ENCODE assay signal across 13 cellular contexts in the genomic region with DNA sequence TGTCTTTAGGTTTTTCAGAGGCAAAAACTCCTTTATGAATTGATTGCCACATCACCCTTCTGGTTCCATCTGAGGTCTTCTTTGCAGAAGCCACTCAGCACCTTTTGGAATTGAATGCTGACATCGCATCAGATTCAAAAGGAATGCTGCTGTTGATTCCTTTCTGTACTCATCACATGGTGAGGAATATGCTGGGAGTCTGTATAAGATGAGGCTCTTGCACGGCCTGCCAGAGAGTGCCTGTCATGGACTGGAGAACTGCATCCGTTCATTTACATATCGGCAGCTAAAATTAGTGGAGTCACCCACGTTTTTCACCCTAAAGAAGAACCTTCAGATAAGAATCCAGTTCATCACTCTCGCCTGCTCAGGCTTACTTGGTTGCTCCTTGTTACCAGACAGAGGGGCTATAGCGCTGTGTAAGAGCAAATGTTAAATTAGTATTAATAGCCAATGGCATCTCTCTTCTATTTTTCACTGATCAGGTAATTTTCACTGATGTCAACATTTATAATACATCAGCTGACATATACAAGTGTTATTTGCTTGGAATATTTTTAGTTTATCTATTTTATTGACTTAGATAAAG. TPM values are rescaled to one million over a fixed set of nuclear protein-coding genes. Genes with fewer than 3 reads are reported as not detected.
"Had no signal": no experiment of that assay in that cellular context is flagged by ENCODE, and none has a peak within 500 bp of the region (broad histone marks: within the 10 kb centered on the region; RNA-seq: fewer than 3 reads in every experiment).

No MANE protein-coding gene starts in this region.

- H3K4me1 Mint-ChIP-seq: IgD-negative memory B cell had no signal

- ATAC-seq: HCT116, HepG2 had no signal

- H3K9me3 ChIP-seq: HAP-1 had no signal

- H2AFZ ChIP-seq: GM23248 had no signal

- H3K36me3 ChIP-seq: HAP-1 had no signal

- H3K27me3 Mint-ChIP-seq: IgD-negative memory B cell had no signal

- H3K4me2 ChIP-seq: KMS-11 had no signal

- H3K27ac Mint-ChIP-seq: HFFc6, IgD-negative memory B cell had no signal

- H3K27ac ChIP-seq: GM23248, HL-60, KMS-11 had no signal

- H3K4me3 ChIP-seq: GM23248, HAP-1 had no signal

- H3K36me3 Mint-ChIP-seq: IgD-negative memory B cell had no signal

- FAIRE-seq: HepG2 had no signal

- H3K4me1 ChIP-seq: HAP-1 had no signal

- DNase-seq: GM23248, GOT3, H7, HFFc6, KBM-7 had no signal

- H3K9ac ChIP-seq: GM23248, KMS-11 had no signal

- H3K4me3 Mint-ChIP-seq: HFFc6, IgD-negative memory B cell had no signal

RNA-seq across cellular contexts. Expression of a gene that starts 14.3 kb away (rescaled TPM):
- total RNA-seq: GM23248, H4, HepG2, HFFc6, HT1080 had no signal
- polyA plus RNA-seq: GM23248, HepG2, IgD-negative memory B cell had no signal
